8 cellular contexts compared by ENCODE assay signal in genomic region chr10:5684318-5684970, GRCh38. TPM values are rescaled to one million over a fixed set of nuclear protein-coding genes. Genes with fewer than 3 reads are reported as not detected.
DNase-seq lines count a peak whose midpoint lies in the region; ATAC-seq and TF ChIP-seq lines count a peak whose summit lies in the region.

A gene with protein sequence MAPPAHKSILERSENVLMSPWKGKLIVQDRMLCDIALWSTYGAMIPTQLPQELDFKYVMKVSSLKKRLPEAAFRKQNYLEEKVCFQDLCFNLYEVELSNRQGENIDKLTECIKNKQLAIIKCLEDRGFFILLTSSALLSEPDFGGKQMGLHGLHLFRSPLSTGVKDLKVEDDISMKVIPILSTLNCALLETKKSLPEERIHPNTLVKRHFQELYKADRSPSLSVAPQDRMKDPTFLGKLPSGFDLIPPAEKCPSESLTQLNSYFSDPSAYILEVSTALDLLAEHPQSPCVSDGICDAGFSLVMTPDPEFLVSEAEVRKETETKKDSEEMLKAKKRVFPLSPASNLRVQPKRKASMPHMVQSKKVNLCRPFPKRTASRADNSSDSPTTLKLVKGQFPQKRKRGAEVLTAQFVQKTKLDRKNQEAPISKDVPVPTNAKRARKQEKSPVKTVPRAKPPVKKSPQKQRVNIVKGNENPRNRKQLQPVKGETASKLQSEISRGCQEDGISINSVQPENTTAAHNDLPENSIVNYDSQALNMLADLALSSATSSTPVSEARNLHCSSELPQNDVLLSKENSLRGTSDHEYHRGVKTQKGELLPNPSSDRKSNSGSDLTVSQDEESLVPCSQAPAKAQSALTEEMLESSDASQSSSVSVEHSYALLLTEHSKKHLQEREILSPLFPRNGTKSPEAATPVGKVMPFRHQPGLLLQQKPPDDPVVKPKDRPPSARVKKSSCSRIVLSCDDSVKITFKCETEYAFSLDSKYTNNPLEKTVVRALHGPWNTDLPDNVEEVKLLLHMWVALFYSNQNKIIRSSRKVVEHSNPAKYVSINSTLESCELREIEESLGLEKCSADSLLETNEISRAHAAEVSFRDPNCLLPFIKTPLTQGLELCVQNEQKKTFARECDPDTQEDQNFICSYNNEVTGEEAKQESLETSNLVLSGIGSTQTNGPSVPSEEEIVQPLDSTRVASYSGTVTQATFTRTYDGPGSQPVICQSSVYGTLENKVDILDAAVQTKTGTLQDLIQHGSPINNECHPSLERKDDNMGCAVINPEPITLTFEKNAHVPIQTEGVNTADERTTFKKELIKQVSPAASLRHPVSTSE (N-terminal part only) (plus strand): TSS chr10:5684838. CDS start chr10:5720643, 35,805 bp downstream.

- H3K9me3 ChIP-seq in HUES64 (ENCODE audit: insufficient read depth, low read depth, low read length) (peaks cover 6% of the 10 kb centered on the region; the same call in 1 of the 2 replicates), OCI-LY1 (ENCODE audit: low read length) (no peaks in the 10 kb centered on the region)

- peaks cover 42% of the 10 kb centered on the region for H3K79me2 ChIP-seq in OCI-LY1 (ENCODE audit: insufficient read depth, low read length)

- H3K9ac ChIP-seq in HUES64 (ENCODE audit: low read depth, low read length) (peak within 1 kb of the TSS; percentile 68), OCI-LY1 (ENCODE audit: low read length) (peak within 1 kb of the TSS; percentile 85)

- H3K4me3 ChIP-seq in HUES64 (ENCODE audit: low read length) = peak within 1 kb of the TSS; percentile 82
- peak within 1 kb of the TSS; percentile 96 for H3K4me3 ChIP-seq in OCI-LY1 (ENCODE audit: low read depth, low read length, poor library complexity, severe bottlenecking)

- H2AFZ ChIP-seq in OCI-LY1 (ENCODE audit: low read length) = peak within 1 kb of the TSS; percentile 29; the same call in 1 of the 2 replicates

- peak; percentile 74 for ATAC-seq in GM21423 (IDR thresholded peaks at IDR 0.05; ENCODE audit: unreplicated experiment)

- peak; percentile 100 for DNase-seq in Caki2 (ENCODE audit: low read depth)
- DNase-seq in activated CD8-positive, alpha-beta memory T cell treated with anti-CD3 and anti-CD28 coated beads, Interleukin-2, amount 50 U/mL, for 4 hours = peak; percentile 97
- DNase-seq in mesenteric fat pad (ENCODE audit: low spot score) = peak; percentile 99
- DNase-seq in stimulated activated CD8-positive, alpha-beta memory T cell treated with anti-CD3 and anti-CD28 coated beads, Interleukin-15, amount 100 ng/mL, for 24 hours (ENCODE audit: low read depth) = peak; percentile 95

- H3K27ac ChIP-seq in HUES64 (ENCODE audit: low read depth, low read length) (peak within 1 kb of the TSS; percentile 60; the same call in 1 of the 2 replicates), OCI-LY1 (ENCODE audit: low read depth, low read length, poor library complexity, severe bottlenecking) (peak within 1 kb of the TSS; percentile 62)

- peak within 1 kb of the TSS; percentile 100 for H3K4me2 ChIP-seq in OCI-LY1 (ENCODE audit: low read length)

- in situ Hi-C loops in Caki2 (cut with HindIII; ENCODE audit: low pct_unique_long_range_greater_than_20kb, low sequenced_read_pairs) = no loop called here
- in situ Hi-C loops in endometrial microvascular endothelial cells (cut with HindIII; ENCODE audit: inconsistent ontology term, low pct_unique_long_range_greater_than_20kb, low sequenced_read_pairs) = no loop called here

- H3K9me2 ChIP-seq in OCI-LY1 (ENCODE audit: low read depth, low read length) = no peaks in the 10 kb centered on the region

- H3K36me3 ChIP-seq in HUES64 (ENCODE audit: insufficient read depth, low read length) (0 out of 2 replicates have a peak, but pooled peaks cover 2% of the 10 kb centered on the region), OCI-LY1 (ENCODE audit: insufficient read depth, low read length) (peaks cover 9% of the 10 kb centered on the region)

- peaks cover 11% of the 10 kb centered on the region for H3K4me1 ChIP-seq in HUES64 (ENCODE audit: insufficient read depth, low read length)
- H3K4me1 ChIP-seq in OCI-LY1 (ENCODE audit: insufficient read depth, low read length, severe bottlenecking) = peaks cover 42% of the 10 kb centered on the region

- H4K20me1 ChIP-seq in OCI-LY1 (ENCODE audit: insufficient read depth, low read length) = no peaks in the 10 kb centered on the region

- no peaks in the 10 kb centered on the region for H3F3A ChIP-seq in OCI-LY1 (ENCODE audit: insufficient read depth, low read length)

- peaks cover 43% of the 10 kb centered on the region for H3K27me3 ChIP-seq in HUES64 (ENCODE audit: insufficient read depth, low read length)
- H3K27me3 ChIP-seq in OCI-LY1 (ENCODE audit: insufficient read depth, low read length) = peaks cover under 1% of the 10 kb centered on the region; the same call in 1 of the 2 replicates

- TF ChIP-seq CTCF in OCI-LY1 (IDR thresholded peaks at IDR 0.05; ENCODE audit: low read length) = no peak

- 3% methylated on average over 54 of the region's 54 CpGs for WGBS in HUES64

RNA-seq across cellular contexts. Expression of the gene that starts here (rescaled TPM):
- 17.3 and 24.5 TPM in 2 replicates for total RNA-seq in Caki2 (2014; rRNA removed; shearing (Covaris generic); ENCODE audit: low replicate concordance)
- 33.2 TPM for polyA plus RNA-seq in HUES64 (2013, experiment 1 of 2)
- 28.0 TPM for polyA plus RNA-seq in HUES64 (2013, experiment 2 of 2)
- total RNA-seq in endometrial microvascular endothelial cells (ENCODE audit: inconsistent ontology term) (48.7 TPM), mesenteric fat pad (55.8 TPM)

Comparison
In these comparisons a context has a peak if more than half of its experiments do, and no peak if none do; other contexts are left out.
1. Peak in every context shown above with its lines: DNase-seq, ATAC-seq, H3K4me3 ChIP-seq and H3K27ac ChIP-seq.